In genomic region chr10:60434418-60435046, GRCh38 we compare ENCODE assay signal across 7 cellular contexts. TPM values are rescaled to one million over a fixed set of nuclear protein-coding genes. Genes with fewer than 3 reads are reported as not detected.
DNase-seq lines count a peak whose midpoint lies in the region; ATAC-seq and TF ChIP-seq lines count a peak whose summit lies in the region.

No MANE protein-coding gene starts in this region.

- no peaks in the 10 kb centered on the region for H4K20me1 ChIP-seq in DOHH2 (ENCODE audit: control insufficient read depth, insufficient read depth, low read depth, low read length)

- H2BK12ac ChIP-seq in mesenchymal stem cell (ENCODE audit: low read length in 2 of 2), result no peak overlapping the region

- no peaks in the 10 kb centered on the region for H3K9me3 ChIP-seq in DOHH2 (ENCODE audit: control insufficient read depth, insufficient read depth, low read length)
- no peaks in the 10 kb centered on the region for H3K9me3 ChIP-seq in mesenchymal stem cell (ENCODE audit: control insufficient read depth, low read length)

- TF ChIP-seq CTCF in DOHH2 (IDR thresholded peaks at IDR 0.05; ENCODE audit: low read depth, low read length, poor library complexity, severe bottlenecking), result peak; percentile 76

- CTCF ChIA-PET in HEK293T (lab: Yijun Ruan, JAX), result interaction anchor here (1.4 kb wide), 1 partner anchor 98 kb away, joined by 5 read pairs; no protein-coding TSS in a partner anchor

- ATAC-seq in activated naive CD4-positive, alpha-beta T cell treated with anti-CD3 and anti-CD28 coated beads, Interleukin-2, amount 50 U/mL, for 72 hours, result no peak

- H4K91ac ChIP-seq in mesenchymal stem cell (ENCODE audit: low read length), result no peak overlapping the region

- H3K27me3 ChIP-seq in DOHH2 (ENCODE audit: control insufficient read depth, low read length) (no peaks in the 10 kb centered on the region), mesenchymal stem cell (ENCODE audit: control insufficient read depth in 1 of 2, insufficient read depth in 1 of 2, low read length in 2 of 2) (no peaks in the 10 kb centered on the region)

- no peak overlapping the region for H2BK15ac ChIP-seq in mesenchymal stem cell (ENCODE audit: low read depth, poor library complexity, severe bottlenecking)

- no peak overlapping the region for H2BK5ac ChIP-seq in mesenchymal stem cell (ENCODE audit: low read depth, low read length, poor library complexity, severe bottlenecking)

- no peak overlapping the region for H4K8ac ChIP-seq in mesenchymal stem cell (ENCODE audit: low read length)

- H3F3A ChIP-seq in DOHH2 (ENCODE audit: control insufficient read depth, insufficient read depth), result peaks cover 3% of the 10 kb centered on the region; the same call in 1 of the 2 replicates

- no peak overlapping the region for H3K9ac ChIP-seq in mesenchymal stem cell (ENCODE audit: low read length)

- H3K18ac ChIP-seq in mesenchymal stem cell (ENCODE audit: low read depth in 1 of 2, low read length in 2 of 2), result no peak overlapping the region

- DNase-seq in HEK293T (ENCODE audit: extremely low spot score), result peak; percentile 50
- peak; percentile 51 for DNase-seq in NCI-H774 (lab: John Stamatoyannopoulos, UW)
- peak; percentile 84 for DNase-seq in dermis blood vessel endothelial cell
- DNase-seq in mesenchymal stem cell, result peak; percentile 68
- DNase-seq in activated effector memory CD4-positive, alpha-beta T cell treated with anti-CD3 and anti-CD28 coated beads, Interleukin-2, amount 50 U/mL, for 16 hours, result no peak
- no peak for DNase-seq in activated naive CD4-positive, alpha-beta T cell treated with anti-CD3 and anti-CD28 coated beads, Interleukin-2, amount 50 U/mL, for 72 hours (ENCODE audit: low spot score in 2 of 2)

- no peaks in the 10 kb centered on the region for H3K36me3 Mint-ChIP-seq in activated naive CD4-positive, alpha-beta T cell treated with anti-CD3 and anti-CD28 coated beads, Interleukin-2, amount 50 U/mL, for 72 hours

- peaks cover 59% of the 10 kb centered on the region for H3K4me1 ChIP-seq in DOHH2 (ENCODE audit: control insufficient read depth, low read length)
- H3K4me1 ChIP-seq in mesenchymal stem cell (ENCODE audit: control insufficient read depth, insufficient read depth, low read depth, low read length), result no peaks in the 10 kb centered on the region

- H3K36me3 ChIP-seq in DOHH2 (ENCODE audit: control insufficient read depth, low read length) (peaks cover 10% of the 10 kb centered on the region; the same call in 1 of the 2 replicates), mesenchymal stem cell (ENCODE audit: control insufficient read depth in 1 of 2, insufficient read depth in 2 of 2, low read depth in 1 of 2, low read length in 2 of 2) (no peaks in the 10 kb centered on the region)

- H3K23ac ChIP-seq in mesenchymal stem cell (ENCODE audit: low read length in 2 of 2), result no peak overlapping the region

- no peaks in the 10 kb centered on the region for H3K9me2 ChIP-seq in DOHH2 (replicated peaks; ENCODE audit: control insufficient read depth, low read length)

- WGBS in mesenchymal stem cell, result 100% methylated on average over 1 of the region's 3 CpGs

- H3K79me1 ChIP-seq in mesenchymal stem cell (replicated peaks; ENCODE audit: low read length, poor library complexity, severe bottlenecking), result no peaks in the 10 kb centered on the region

- H3K4me2 ChIP-seq in DOHH2 (ENCODE audit: low read length) (peak overlapping the region; percentile 45; the same call in 1 of the 2 replicates), mesenchymal stem cell (ENCODE audit: low read length, poor library complexity, severe bottlenecking) (no peak overlapping the region)

- POLR2A ChIA-PET in HEK293T (lab: Yijun Ruan, JAX), result no interaction called here

- H2BK120ac ChIP-seq in mesenchymal stem cell (ENCODE audit: low read depth, low read length), result no peak overlapping the region

- H3K27ac Mint-ChIP-seq in activated naive CD4-positive, alpha-beta T cell treated with anti-CD3 and anti-CD28 coated beads, Interleukin-2, amount 50 U/mL, for 72 hours, result no peak overlapping the region

- no peak overlapping the region for H3K14ac ChIP-seq in mesenchymal stem cell (ENCODE audit: low read length in 2 of 2)

- H3K9me3 Mint-ChIP-seq in activated naive CD4-positive, alpha-beta T cell treated with anti-CD3 and anti-CD28 coated beads, Interleukin-2, amount 50 U/mL, for 72 hours, result no peaks in the 10 kb centered on the region

- H3K4me3 ChIP-seq in DOHH2 (ENCODE audit: low read length) (no peak overlapping the region; the same call in 1 of the 2 replicates), mesenchymal stem cell (ENCODE audit: insufficient read depth in 1 of 2, low read depth in 1 of 2, low read length in 2 of 2) (no peak overlapping the region)

- H3K27ac ChIP-seq in DOHH2 (ENCODE audit: low read depth, low read length) (peak overlapping the region; percentile 60), mesenchymal stem cell (ENCODE audit: low read length, poor library complexity, severe bottlenecking) (no peak overlapping the region)

- H3K4ac ChIP-seq in mesenchymal stem cell (ENCODE audit: low read depth in 1 of 2, low read length in 2 of 2), result no peak overlapping the region

- H2AFZ ChIP-seq in mesenchymal stem cell (ENCODE audit: low read depth, low read length), result no peak overlapping the region

- no peak overlapping the region for H2AK5ac ChIP-seq in mesenchymal stem cell (ENCODE audit: low read length, severe bottlenecking)

- no peaks in the 10 kb centered on the region for H3K79me2 ChIP-seq in DOHH2 (ENCODE audit: control insufficient read depth, low read length)

TF ChIP-seq in HEK293T, 16 proteins besides CTCF, POLR2A, EP300 and RAD21:
- no peak for TF ChIP-seq BHLHE40 (IDR thresholded peaks at IDR 0.05; ENCODE audit: borderline replicate concordance)
TF ChIP-seq in HEK293T: peak in this region for 0.

RNA-seq across cellular contexts. Expression of gene ANK3, which starts 44.9 kb away (rescaled TPM):
- 0.85 and 4.4 TPM in 2 replicates for total RNA-seq in dermis blood vessel endothelial cell
- 88.0 TPM for polyA plus RNA-seq in mesenchymal stem cell (2013, experiment 1 of 2)
- polyA plus RNA-seq in mesenchymal stem cell (2013, experiment 2 of 2), result 80.8 TPM
- 10 to 100 TPM; 50.5 to 53.7 TPM for total RNA-seq in activated naive CD4-positive, alpha-beta T cell treated with anti-CD3 and anti-CD28 coated beads, Interleukin-2, amount 50 U/mL, for 72 hours

Comparison
In these comparisons a context has a peak if more than half of its experiments do, and no peak if none do; other contexts are left out.
1. DNase-seq: peak in HEK293T (single experiment), NCI-H774 (single experiment), dermis blood vessel endothelial cell (single experiment) and mesenchymal stem cell (single experiment); none in activated effector memory CD4-positive, alpha-beta T cell treated with anti-CD3 and anti-CD28 coated beads, Interleukin-2, amount 50 U/mL, for 16 hours (single experiment) and activated naive CD4-positive, alpha-beta T cell treated with anti-CD3 and anti-CD28 coated beads, Interleukin-2, amount 50 U/mL, for 72 hours (0 of 2).